Comparison of ENCODE assay signal across 6 cellular contexts in the genomic region with DNA sequence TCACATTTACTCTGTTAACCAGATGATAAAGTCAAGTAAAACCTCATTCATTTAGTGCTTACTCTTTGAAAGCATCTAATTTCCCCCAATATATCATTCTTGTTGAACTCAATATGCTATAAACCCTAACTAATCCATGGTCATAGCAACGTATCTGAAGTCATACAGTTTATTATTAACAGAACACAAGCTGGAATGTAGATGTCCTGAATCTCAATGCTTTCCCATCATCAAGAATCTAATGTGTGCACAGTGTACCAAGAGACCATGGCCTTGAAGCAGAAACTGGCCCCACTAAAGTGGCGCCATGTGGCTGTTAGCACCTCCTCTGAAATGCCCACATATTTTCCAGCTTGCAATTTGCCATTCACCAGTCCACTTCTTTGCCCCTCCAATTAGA.
"Had no signal": no experiment of that assay in that cellular context is flagged by ENCODE, and none has a peak within 500 bp of the region (broad histone marks: within the 10 kb centered on the region; RNA-seq: fewer than 3 reads in every experiment).

No MANE protein-coding gene starts in this region.

- H3K27ac ChIP-seq: HL-60 had no signal

- ATAC-seq: GM23338, HepG2 had no signal

- H3K4me3 ChIP-seq: GM23338 had no signal

- DNase-seq: H9, HCEC 1CT, KBM-7 had no signal
